In the genomic region with DNA sequence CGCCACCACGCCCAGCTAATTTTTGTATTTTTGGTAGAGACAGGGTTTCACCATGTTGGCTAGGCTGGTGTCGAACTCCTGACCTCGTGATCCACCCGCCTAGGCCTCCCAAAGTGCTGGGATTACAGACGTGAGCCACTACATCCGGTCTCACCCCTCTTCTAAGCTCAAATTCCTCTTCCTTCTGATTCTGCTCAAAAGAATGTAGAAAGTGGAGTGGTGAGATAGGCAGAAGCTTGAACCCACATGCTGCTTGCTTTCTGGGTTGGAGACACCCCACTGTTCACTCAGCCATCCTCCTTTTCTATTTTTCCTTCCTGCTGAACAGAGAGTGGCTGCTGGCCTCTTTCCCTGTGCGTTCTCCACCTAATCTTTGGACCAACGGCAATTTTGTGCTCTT, we compare ENCODE assay signal across 6 cellular contexts. TPM values are rescaled to one million over a fixed set of nuclear protein-coding genes. Genes with fewer than 3 reads are reported as not detected.
"Had no signal": no experiment of that assay in that cellular context is flagged by ENCODE, and none has a peak within 500 bp of the region (broad histone marks: within the 10 kb centered on the region; RNA-seq: fewer than 3 reads in every experiment).

No MANE protein-coding gene starts in this region.

RNA-seq across cellular contexts. Expression of a gene that starts 49.9 kb away (rescaled TPM):
- total RNA-seq: adrenal gland, breast epithelium, MCF 10A, NCI-H460, PC-9, WTC11 had no signal
- polyA plus RNA-seq: adrenal gland had no signal
